In genomic region chrX:115393271-115393670, GRCh38 we compare ENCODE assay signal across 19 cellular contexts.
DNase-seq lines count a peak whose midpoint lies in the region; ATAC-seq and TF ChIP-seq lines count a peak whose summit lies in the region.
"Had no signal": no experiment of that assay in that cellular context is flagged by ENCODE, and none has a peak within 500 bp of the region (broad histone marks: within the 10 kb centered on the region; RNA-seq: fewer than 3 reads in every experiment).

No MANE protein-coding gene starts in this region.

- H3K27ac ChIP-seq in lung (ENCODE audit: low read depth in 1 of 2, low read length in 1 of 2) (no peak overlapping the region), right atrium auricular region (no peak overlapping the region)
- H3K27ac ChIP-seq: Peyer's patch, thoracic aorta had no signal

- no peak for TF ChIP-seq EP300 in Ishikawa (IDR thresholded peaks at IDR 0.05; ENCODE audit: borderline replicate concordance)

- WGBS in lung, 2 donors: 51 to 79% methylated on average over 1 of the region's 1 CpG

- H3K4me3 ChIP-seq in choroid plexus epithelial cell (ENCODE audit: low read depth, low read length): no peak overlapping the region
- H3K4me3 ChIP-seq in lung: no peak overlapping the region
- H3K4me3 ChIP-seq in right atrium auricular region: no peak overlapping the region
- H3K4me3 ChIP-seq: dorsolateral prefrontal cortex, Peyer's patch, thoracic aorta had no signal

- no peaks in the 10 kb centered on the region for H3K27me3 ChIP-seq in lung (ENCODE audit: control insufficient read depth, insufficient read depth)
- no peaks in the 10 kb centered on the region for H3K27me3 ChIP-seq in right atrium auricular region
- H3K27me3 ChIP-seq: Peyer's patch had no signal

- H3K36me3 ChIP-seq in lung (ENCODE audit: control insufficient read depth in 2 of 2, insufficient read depth in 2 of 2, low read length in 2 of 2) (no peaks in the 10 kb centered on the region), right atrium auricular region (no peaks in the 10 kb centered on the region)
- H3K36me3 ChIP-seq: Peyer's patch, thoracic aorta had no signal

- H3K4me1 ChIP-seq in lung (ENCODE audit: control insufficient read depth in 2 of 2, insufficient read depth in 2 of 2, low read length in 2 of 2): no peaks in the 10 kb centered on the region
- H3K4me1 ChIP-seq in right atrium auricular region: no peaks in the 10 kb centered on the region
- H3K4me1 ChIP-seq: Peyer's patch had no signal

- DNase-seq in DMS79 (lab: John Stamatoyannopoulos, UW): peak; percentile 52
- peak; percentile 70 for DNase-seq in choroid plexus epithelial cell (ENCODE audit: low read depth)
- DNase-seq in lung (ENCODE audit: low spot score): no peak
- DNase-seq in hypothalamus (lab: John Stamatoyannopoulos, UW): no peak
- no peak for DNase-seq in right atrium auricular region (ENCODE audit: low spot score)
- DNase-seq: activated CD4-positive, alpha-beta T cell treated with anti-CD3 and anti-CD28 coated beads for 36 hours; activated T-cell treated with anti-CD3 and anti-CD28 coated beads, Interleukin-2, amount 50 U/mL, for 1 hour; amniotic stem cell; dorsolateral prefrontal cortex; KG1; NCI-H146; NCI-H524; Peyer's patch; posterior cingulate gyrus; T-helper 17 cell had no signal

- no peak for TF ChIP-seq CTCF in choroid plexus epithelial cell (conservative IDR thresholded peaks at IDR 0.05; ENCODE audit: low read depth, low read length)
- no peak for TF ChIP-seq CTCF in lung (IDR thresholded peaks at IDR 0.05; ENCODE audit: control extremely low read depth, extremely low read depth)
- TF ChIP-seq CTCF in right atrium auricular region (IDR thresholded peaks at IDR 0.05): no peak

- ATAC-seq in lung (ENCODE audit: insufficient read depth, low FRiP score) (peak; percentile 35), HG03097 (IDR thresholded peaks at IDR 0.05; ENCODE audit: low FRiP score, unreplicated experiment) (no peak), HG03565 (IDR thresholded peaks at IDR 0.05; ENCODE audit: unreplicated experiment) (no peak)
- ATAC-seq: activated CD4-positive, alpha-beta T cell treated with anti-CD3 and anti-CD28 coated beads for 36 hours; T-helper 17 cell had no signal

- TF ChIP-seq RAD21 in Ishikawa (IDR thresholded peaks at IDR 0.05; ENCODE audit: low read depth): no peak

- H3K9me3 ChIP-seq in lung (ENCODE audit: control insufficient read depth in 2 of 2, insufficient read depth in 1 of 2, low read length in 1 of 2): no peaks in the 10 kb centered on the region
- H3K9me3 ChIP-seq in right atrium auricular region: no peaks in the 10 kb centered on the region
- H3K9me3 ChIP-seq: Peyer's patch, thoracic aorta had no signal

TF ChIP-seq in Ishikawa, 13 proteins besides CTCF, POLR2A, EP300 and RAD21:
- no peak for TF ChIP-seq TAF1 (IDR thresholded peaks at IDR 0.05; ENCODE audit: low read depth)
- no peak for TF ChIP-seq CREB1 (IDR thresholded peaks at IDR 0.05; ENCODE audit: low read depth)
- TF ChIP-seq TEAD4 (IDR thresholded peaks at IDR 0.05): peak; percentile 43; the same call in 1 of the 2 replicates
- no peak for TF ChIP-seq USF1 (IDR thresholded peaks at IDR 0.05)

Comparison
In these comparisons a context has a peak if more than half of its experiments do, and no peak if none do; other contexts are left out.
1. DNase-seq: peak in DMS79 (single experiment) and choroid plexus epithelial cell (single experiment); none in lung (single experiment), hypothalamus (0 of 51) and right atrium auricular region (single experiment).